Comparison of ENCODE assay signal across 1 cellular context in the genomic region with DNA sequence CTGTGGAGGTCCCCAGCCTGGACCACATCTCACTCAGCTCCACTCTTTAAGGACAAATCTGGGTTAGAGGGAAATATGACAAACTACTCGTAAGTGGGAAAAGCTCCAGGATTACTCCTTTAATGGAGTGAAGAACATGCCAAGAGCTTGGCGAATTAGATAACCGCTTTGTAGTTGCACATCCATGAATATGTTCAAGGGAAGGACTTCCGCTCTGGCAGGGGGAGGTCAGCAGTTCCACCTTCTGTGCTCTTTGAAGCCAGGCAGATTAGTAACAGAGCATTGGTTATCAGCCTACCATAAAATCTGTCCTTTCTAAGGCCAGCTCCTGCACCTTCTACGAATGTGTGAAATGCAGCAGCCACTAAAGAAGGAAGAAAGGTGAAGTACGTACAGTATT.
TF ChIP-seq lines count a peak whose summit lies in the region.

No MANE protein-coding gene starts in this region.

TF ChIP-seq in GM23338, 12 proteins besides CTCF, POLR2A, EP300 and RAD21 (continued from another document):
- TF ChIP-seq, protein P1, sequence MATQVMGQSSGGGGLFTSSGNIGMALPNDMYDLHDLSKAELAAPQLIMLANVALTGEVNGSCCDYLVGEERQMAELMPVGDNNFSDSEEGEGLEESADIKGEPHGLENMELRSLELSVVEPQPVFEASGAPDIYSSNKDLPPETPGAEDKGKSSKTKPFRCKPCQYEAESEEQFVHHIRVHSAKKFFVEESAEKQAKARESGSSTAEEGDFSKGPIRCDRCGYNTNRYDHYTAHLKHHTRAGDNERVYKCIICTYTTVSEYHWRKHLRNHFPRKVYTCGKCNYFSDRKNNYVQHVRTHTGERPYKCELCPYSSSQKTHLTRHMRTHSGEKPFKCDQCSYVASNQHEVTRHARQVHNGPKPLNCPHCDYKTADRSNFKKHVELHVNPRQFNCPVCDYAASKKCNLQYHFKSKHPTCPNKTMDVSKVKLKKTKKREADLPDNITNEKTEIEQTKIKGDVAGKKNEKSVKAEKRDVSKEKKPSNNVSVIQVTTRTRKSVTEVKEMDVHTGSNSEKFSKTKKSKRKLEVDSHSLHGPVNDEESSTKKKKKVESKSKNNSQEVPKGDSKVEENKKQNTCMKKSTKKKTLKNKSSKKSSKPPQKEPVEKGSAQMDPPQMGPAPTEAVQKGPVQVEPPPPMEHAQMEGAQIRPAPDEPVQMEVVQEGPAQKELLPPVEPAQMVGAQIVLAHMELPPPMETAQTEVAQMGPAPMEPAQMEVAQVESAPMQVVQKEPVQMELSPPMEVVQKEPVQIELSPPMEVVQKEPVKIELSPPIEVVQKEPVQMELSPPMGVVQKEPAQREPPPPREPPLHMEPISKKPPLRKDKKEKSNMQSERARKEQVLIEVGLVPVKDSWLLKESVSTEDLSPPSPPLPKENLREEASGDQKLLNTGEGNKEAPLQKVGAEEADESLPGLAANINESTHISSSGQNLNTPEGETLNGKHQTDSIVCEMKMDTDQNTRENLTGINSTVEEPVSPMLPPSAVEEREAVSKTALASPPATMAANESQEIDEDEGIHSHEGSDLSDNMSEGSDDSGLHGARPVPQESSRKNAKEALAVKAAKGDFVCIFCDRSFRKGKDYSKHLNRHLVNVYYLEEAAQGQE (IDR thresholded peaks at IDR 0.05; ENCODE audit: unreplicated experiment): no peak
- TF ChIP-seq EZH2 (IDR thresholded peaks at IDR 0.05; ENCODE audit: low read depth, unreplicated experiment) (no peak), ZNF114 (CRISPR knock-in tag; IDR thresholded peaks at IDR 0.05) (no peak), CREB1 (CRISPR knock-in tag; IDR thresholded peaks at IDR 0.05; ENCODE audit: low read depth) (no peak), POLR2AphosphoS5 (IDR thresholded peaks at IDR 0.05; ENCODE audit: low read depth) (no peak), JUNB (IDR thresholded peaks at IDR 0.05; ENCODE audit: unreplicated experiment) (no peak), EZH2phosphoT487 (IDR thresholded peaks at IDR 0.05; ENCODE audit: unreplicated experiment) (no peak), ZNF331 (CRISPR knock-in tag; IDR thresholded peaks at IDR 0.05; ENCODE audit: low read depth) (no peak)
- TF ChIP-seq, protein P2, sequence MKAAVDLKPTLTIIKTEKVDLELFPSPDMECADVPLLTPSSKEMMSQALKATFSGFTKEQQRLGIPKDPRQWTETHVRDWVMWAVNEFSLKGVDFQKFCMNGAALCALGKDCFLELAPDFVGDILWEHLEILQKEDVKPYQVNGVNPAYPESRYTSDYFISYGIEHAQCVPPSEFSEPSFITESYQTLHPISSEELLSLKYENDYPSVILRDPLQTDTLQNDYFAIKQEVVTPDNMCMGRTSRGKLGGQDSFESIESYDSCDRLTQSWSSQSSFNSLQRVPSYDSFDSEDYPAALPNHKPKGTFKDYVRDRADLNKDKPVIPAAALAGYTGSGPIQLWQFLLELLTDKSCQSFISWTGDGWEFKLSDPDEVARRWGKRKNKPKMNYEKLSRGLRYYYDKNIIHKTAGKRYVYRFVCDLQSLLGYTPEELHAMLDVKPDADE (IDR thresholded peaks at IDR 0.05): no peak
